Comparison of ENCODE assay signal across 14 cellular contexts in the genomic region with DNA sequence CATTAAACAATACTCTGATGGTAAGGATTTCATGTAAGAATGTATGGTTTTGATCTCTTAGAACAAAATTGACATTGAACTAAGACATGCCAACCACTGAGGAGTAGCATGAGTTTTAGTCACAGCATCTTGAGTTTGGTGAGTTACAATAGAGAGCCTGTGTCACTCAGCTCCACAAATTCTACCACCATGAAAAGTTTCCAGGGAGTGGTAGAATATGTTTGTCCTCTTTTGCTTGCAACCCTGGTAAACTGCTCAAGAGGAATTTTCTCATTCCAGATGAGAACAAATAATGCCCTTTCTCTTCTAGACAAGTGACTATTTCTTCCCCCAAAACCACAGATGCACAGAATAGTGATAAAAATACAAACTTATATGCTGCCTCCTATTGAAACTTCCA.
DNase-seq lines count a peak whose midpoint lies in the region.
"Had no signal": no experiment of that assay in that cellular context is flagged by ENCODE, and none has a peak within 500 bp of the region (broad histone marks: within the 10 kb centered on the region; RNA-seq: fewer than 3 reads in every experiment).

No MANE protein-coding gene starts in this region.

- peak; percentile 45 for DNase-seq in COLO829 (ENCODE audit: low spot score)
- peak; percentile 56 for DNase-seq in SK-MEL-5 (ENCODE audit: low read depth, low spot score)
- peak; percentile 5 for DNase-seq in pons (ENCODE audit: low spot score)
- DNase-seq in activated gamma-delta T cell (lab: John Stamatoyannopoulos, UW): no peak
- no peak for DNase-seq in NOMO-1 (lab: John Stamatoyannopoulos, UW; ENCODE audit: unreplicated experiment in 2 of 2)
- DNase-seq: AML-193; C1 segment of cervical spinal cord; Caco-2; Calu3; CD4-positive, alpha-beta memory T cell; CD4-positive, CD25-positive, alpha-beta regulatory T cell; CD8-positive, alpha-beta memory T cell; DMS79 treated with DMSO at 0.1 percent for 48 hours; GF-D8 had no signal

- in situ Hi-C loops in SK-MEL-5 (cut with HindIII; ENCODE audit: low pct_unique_long_range_greater_than_20kb, low sequenced_read_pairs): no loop called here

Comparison
In these comparisons a context has a peak if more than half of its experiments do, and no peak if none do; other contexts are left out.
1. DNase-seq: peak in COLO829 (single experiment), SK-MEL-5 (single experiment) and pons (single experiment); none in activated gamma-delta T cell (single experiment) and NOMO-1 (0 of 2).